In genomic region chr17:17692353-17693252, GRCh38 we compare ENCODE assay signal across 8 cellular contexts. TPM values are rescaled to one million over a fixed set of nuclear protein-coding genes. Genes with fewer than 3 reads are reported as not detected.
DNase-seq lines count a peak whose midpoint lies in the region; ATAC-seq and TF ChIP-seq lines count a peak whose summit lies in the region.

No MANE protein-coding gene starts in this region.

- H3K9me3 ChIP-seq in tibial artery = no peaks in the 10 kb centered on the region

- no peaks in the 10 kb centered on the region for H3K9me3 Mint-ChIP-seq in activated naive CD4-positive, alpha-beta T cell treated with anti-CD3 and anti-CD28 coated beads, Interleukin-2, amount 10 ng/mL, durations not matched to agents 7 days and 5 days
- no peaks in the 10 kb centered on the region for H3K9me3 Mint-ChIP-seq in activated T-helper 1 cell treated with anti-CD3 and anti-CD28 coated beads, Interleukin-12 subunit alpha, Interleukin-12 subunit beta, Interleukin-2, Interleukin-4 antibody, amounts not matched to agents 30 ng/mL and 10 ng/mL and 1 ng/mL, durations not matched to agents 14 hours and 24 hours and 36 hours

- no peaks in the 10 kb centered on the region for H3K27me3 Mint-ChIP-seq in activated naive CD4-positive, alpha-beta T cell treated with anti-CD3 and anti-CD28 coated beads, Interleukin-2, amount 10 ng/mL, durations not matched to agents 7 days and 5 days
- no peaks in the 10 kb centered on the region for H3K27me3 Mint-ChIP-seq in activated T-helper 1 cell treated with anti-CD3 and anti-CD28 coated beads, Interleukin-12 subunit alpha, Interleukin-12 subunit beta, Interleukin-2, Interleukin-4 antibody, amounts not matched to agents 30 ng/mL and 10 ng/mL and 1 ng/mL, durations not matched to agents 14 hours and 24 hours and 36 hours (ENCODE audit: insufficient read depth)

- H3K27ac ChIP-seq in tibial artery = peak overlapping the region; percentile 94 to 95

- peak overlapping the region; percentile 94 for H3K27ac Mint-ChIP-seq in activated naive CD4-positive, alpha-beta T cell treated with anti-CD3 and anti-CD28 coated beads, Interleukin-2, amount 10 ng/mL, durations not matched to agents 7 days and 5 days
- peak overlapping the region; percentile 7 for H3K27ac Mint-ChIP-seq in activated T-helper 1 cell treated with anti-CD3 and anti-CD28 coated beads, Interleukin-12 subunit alpha, Interleukin-12 subunit beta, Interleukin-2, Interleukin-4 antibody, amounts not matched to agents 30 ng/mL and 10 ng/mL and 1 ng/mL, durations not matched to agents 14 hours and 24 hours and 36 hours

- DNase-seq in activated naive CD4-positive, alpha-beta T cell treated with anti-CD3 and anti-CD28 coated beads, Interleukin-2, amount 10 ng/mL, durations not matched to agents 7 days and 5 days = no peak
- DNase-seq in activated naive CD4-positive, alpha-beta T cell (lab: John Stamatoyannopoulos, UW) = no peak
- no peak for DNase-seq in activated T-helper 1 cell treated with anti-CD3 and anti-CD28 coated beads, Interleukin-12 subunit alpha, Interleukin-12 subunit beta, Interleukin-2, Interleukin-4 antibody, amounts not matched to agents 30 ng/mL and 10 ng/mL and 1 ng/mL, durations not matched to agents 14 hours and 24 hours and 36 hours (ENCODE audit: low spot score)
- peak; percentile 73 for DNase-seq in left kidney (ENCODE audit: low read depth, low spot score)
- no peak for DNase-seq in tibial artery
- DNase-seq in GDM1 (lab: John Stamatoyannopoulos, UW) = no peak
- no peak for DNase-seq in stimulated activated naive CD4-positive, alpha-beta T cell treated with Interleukin-2 at 50 U/mL for 16 hours (lab: John Stamatoyannopoulos, UW)

- H3K4me3 Mint-ChIP-seq in activated naive CD4-positive, alpha-beta T cell treated with anti-CD3 and anti-CD28 coated beads, Interleukin-2, amount 10 ng/mL, durations not matched to agents 7 days and 5 days = peak overlapping the region; percentile 37
- H3K4me3 Mint-ChIP-seq in activated T-helper 1 cell treated with anti-CD3 and anti-CD28 coated beads, Interleukin-12 subunit alpha, Interleukin-12 subunit beta, Interleukin-2, Interleukin-4 antibody, amounts not matched to agents 30 ng/mL and 10 ng/mL and 1 ng/mL, durations not matched to agents 14 hours and 24 hours and 36 hours = peak overlapping the region; percentile 3

- no peaks in the 10 kb centered on the region for H3K36me3 ChIP-seq in tibial artery

- no peaks in the 10 kb centered on the region for H3K27me3 ChIP-seq in tibial artery

- H3K36me3 Mint-ChIP-seq in activated naive CD4-positive, alpha-beta T cell treated with anti-CD3 and anti-CD28 coated beads, Interleukin-2, amount 10 ng/mL, durations not matched to agents 7 days and 5 days = no peaks in the 10 kb centered on the region
- H3K36me3 Mint-ChIP-seq in activated T-helper 1 cell treated with anti-CD3 and anti-CD28 coated beads, Interleukin-12 subunit alpha, Interleukin-12 subunit beta, Interleukin-2, Interleukin-4 antibody, amounts not matched to agents 30 ng/mL and 10 ng/mL and 1 ng/mL, durations not matched to agents 14 hours and 24 hours and 36 hours (ENCODE audit: low read depth) = peaks cover 3% of the 10 kb centered on the region

- ATAC-seq in GM18520 (IDR thresholded peaks at IDR 0.05; ENCODE audit: unreplicated experiment) = no peak

- CTCF ChIA-PET in activated naive CD4-positive, alpha-beta T cell treated with anti-CD3 and anti-CD28 coated beads, Interleukin-2, amount 10 ng/mL, durations not matched to agents 7 days and 5 days (lab: Charles Lee) = interaction anchor here (0.6 to 1.3 kb wide), 3 partner anchors 15 to 312 kb away, joined by 3 to 4 read pairs (median 4); no protein-coding TSS in a partner anchor

- H3K4me3 ChIP-seq in tibial artery = no peak overlapping the region

- intact Hi-C loops in activated T-helper 1 cell treated with anti-CD3 and anti-CD28 coated beads, Interleukin-12 subunit alpha, Interleukin-12 subunit beta, Interleukin-2, Interleukin-4 antibody, amounts not matched to agents 30 ng/mL and 10 ng/mL and 1 ng/mL, durations not matched to agents 14 hours and 24 hours and 36 hours (cut with micrococcal nuclease) = loop anchor here (5.0 kb wide), 1 partner anchor 395 kb away; the partner anchor contains the start of gene DRG2
- intact Hi-C loops in tibial artery (cut with DNase I; ENCODE audit: low total_unique reads) = loop anchor here (5.0 kb wide), 1 partner anchor 1205 kb away; no protein-coding TSS in a partner anchor

- H3K4me1 Mint-ChIP-seq in activated naive CD4-positive, alpha-beta T cell treated with anti-CD3 and anti-CD28 coated beads, Interleukin-2, amount 10 ng/mL, durations not matched to agents 7 days and 5 days = peaks cover 70% of the 10 kb centered on the region
- H3K4me1 Mint-ChIP-seq in activated T-helper 1 cell treated with anti-CD3 and anti-CD28 coated beads, Interleukin-12 subunit alpha, Interleukin-12 subunit beta, Interleukin-2, Interleukin-4 antibody, amounts not matched to agents 30 ng/mL and 10 ng/mL and 1 ng/mL, durations not matched to agents 14 hours and 24 hours and 36 hours (ENCODE audit: low read depth) = peaks cover 67% of the 10 kb centered on the region

- TF ChIP-seq CTCF in tibial artery (IDR thresholded peaks at IDR 0.05) = no peak

- peaks cover 3 to 74% (median 54%) of the 10 kb centered on the region in 4 donors for H3K4me1 ChIP-seq in tibial artery

RNA-seq across cellular contexts. Expression of gene RAI1, which starts 11.3 kb away (rescaled TPM):
- total RNA-seq in activated T-helper 1 cell treated with anti-CD3 and anti-CD28 coated beads, Interleukin-12 subunit alpha, Interleukin-12 subunit beta, Interleukin-2, Interleukin-4 antibody, amounts not matched to agents 30 ng/mL and 10 ng/mL and 1 ng/mL, durations not matched to agents 14 hours and 24 hours and 36 hours = 31.1 and 32.3 TPM in 2 replicates
